Comparison of ENCODE assay signal across 17 cellular contexts in the genomic region with DNA sequence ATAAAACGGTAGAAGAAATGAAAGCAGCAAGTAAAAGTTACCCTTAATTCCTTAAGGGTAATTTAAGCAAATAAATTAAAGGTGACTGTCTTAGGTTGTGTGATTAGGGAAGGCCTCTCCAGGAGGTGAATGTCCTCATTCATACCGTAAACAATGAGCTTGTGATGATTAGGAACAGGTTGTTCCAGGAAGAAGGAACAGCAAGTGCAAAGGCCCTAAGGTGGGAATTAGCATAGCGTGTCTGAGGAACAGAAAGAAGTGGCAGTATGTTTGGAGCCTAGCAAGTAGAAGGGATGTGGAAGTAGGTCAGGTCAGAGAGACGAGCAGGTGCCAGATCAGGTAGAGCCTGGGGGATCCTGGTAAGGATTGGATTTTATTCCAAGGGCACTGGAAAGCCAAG. TPM values are rescaled to one million over a fixed set of nuclear protein-coding genes. Genes with fewer than 3 reads are reported as not detected.
"Had no signal": no experiment of that assay in that cellular context is flagged by ENCODE, and none has a peak within 500 bp of the region (broad histone marks: within the 10 kb centered on the region; RNA-seq: fewer than 3 reads in every experiment).

No MANE protein-coding gene starts in this region.

- H3K4me2 ChIP-seq: smooth muscle cell had no signal

- H3K9me3 ChIP-seq: prostate gland had no signal

- H3K36me3 ChIP-seq: prostate gland had no signal

- DNase-seq: activated B cell treated with CpG ODN at 0.5 μM for 24 hours; activated CD4-positive, alpha-beta memory T cell treated with anti-CD3 and anti-CD28 coated beads, Interleukin-2, amount 10 ng/mL, durations not matched to agents 7 days and 5 days; activated CD4-positive, alpha-beta T cell treated with anti-CD3 and anti-CD28 coated beads for 4 hours; activated CD8-positive, alpha-beta memory T cell treated with anti-CD3 and anti-CD28 coated beads, Interleukin-2, amount 10 ng/mL, durations not matched to agents 7 days and 5 days; activated naive CD8-positive, alpha-beta T cell treated with anti-CD3 and anti-CD28 coated beads for 36 hours; amniotic stem cell; foreskin melanocyte; glutamatergic neuron; hypothalamus; left ventricle myocardium superior; naive thymus-derived CD8-positive, alpha-beta T cell; right cardiac atrium; stimulated activated CD4-positive, alpha-beta T cell treated with anti-CD3 and anti-CD28 coated beads, Interleukin-4, amount 100 ng/mL, for 1 hour; stimulated activated naive CD8-positive, alpha-beta T cell treated with anti-CD3 and anti-CD28 coated beads, Interleukin-15, amount 100 ng/mL, for 72 hours had no signal

- H3K4me3 Mint-ChIP-seq: activated B cell treated with CpG ODN at 0.5 μM for 24 hours; activated CD4-positive, alpha-beta memory T cell treated with anti-CD3 and anti-CD28 coated beads, Interleukin-2, amount 10 ng/mL, durations not matched to agents 7 days and 5 days; activated CD8-positive, alpha-beta memory T cell treated with anti-CD3 and anti-CD28 coated beads, Interleukin-2, amount 10 ng/mL, durations not matched to agents 7 days and 5 days; activated naive CD8-positive, alpha-beta T cell treated with anti-CD3 and anti-CD28 coated beads for 36 hours; memory B cell; naive thymus-derived CD8-positive, alpha-beta T cell; stimulated activated naive CD8-positive, alpha-beta T cell treated with anti-CD3 and anti-CD28 coated beads, Interleukin-15, amount 100 ng/mL, for 72 hours had no signal

- H3K4me3 ChIP-seq: prostate gland, smooth muscle cell had no signal

- H3K9me3 Mint-ChIP-seq: activated B cell treated with CpG ODN at 0.5 μM for 24 hours; activated CD4-positive, alpha-beta memory T cell treated with anti-CD3 and anti-CD28 coated beads, Interleukin-2, amount 10 ng/mL, durations not matched to agents 7 days and 5 days; activated naive CD8-positive, alpha-beta T cell treated with anti-CD3 and anti-CD28 coated beads for 36 hours; memory B cell; naive thymus-derived CD8-positive, alpha-beta T cell; stimulated activated naive CD8-positive, alpha-beta T cell treated with anti-CD3 and anti-CD28 coated beads, Interleukin-15, amount 100 ng/mL, for 72 hours had no signal

- H3K27ac Mint-ChIP-seq: activated B cell treated with CpG ODN at 0.5 μM for 24 hours; activated CD4-positive, alpha-beta memory T cell treated with anti-CD3 and anti-CD28 coated beads, Interleukin-2, amount 10 ng/mL, durations not matched to agents 7 days and 5 days; activated CD8-positive, alpha-beta memory T cell treated with anti-CD3 and anti-CD28 coated beads, Interleukin-2, amount 10 ng/mL, durations not matched to agents 7 days and 5 days; activated naive CD8-positive, alpha-beta T cell treated with anti-CD3 and anti-CD28 coated beads for 36 hours; memory B cell; naive thymus-derived CD8-positive, alpha-beta T cell had no signal

- H3K36me3 Mint-ChIP-seq: memory B cell; naive thymus-derived CD8-positive, alpha-beta T cell had no signal

- H3K27me3 Mint-ChIP-seq: activated CD8-positive, alpha-beta memory T cell treated with anti-CD3 and anti-CD28 coated beads, Interleukin-2, amount 10 ng/mL, durations not matched to agents 7 days and 5 days had no signal

- ATAC-seq: activated CD8-positive, alpha-beta memory T cell treated with anti-CD3 and anti-CD28 coated beads, Interleukin-2, amount 10 ng/mL, durations not matched to agents 7 days and 5 days; naive thymus-derived CD8-positive, alpha-beta T cell; right cardiac atrium; stimulated activated naive CD8-positive, alpha-beta T cell treated with anti-CD3 and anti-CD28 coated beads, Interleukin-15, amount 100 ng/mL, for 72 hours had no signal

RNA-seq across cellular contexts. Expression of gene AK4, which starts 5.6 kb away (rescaled TPM):
- polyA plus RNA-seq: naive thymus-derived CD8-positive, alpha-beta T cell had no signal
